ENCODE assay signal across 8 cellular contexts in genomic region chr17:41771389-41772206, GRCh38. TPM values are rescaled to one million over a fixed set of nuclear protein-coding genes. Genes with fewer than 3 reads are reported as not detected.
DNase-seq lines count a peak whose midpoint lies in the region; ATAC-seq and TF ChIP-seq lines count a peak whose summit lies in the region.
"Had no signal": no experiment of that assay in that cellular context is flagged by ENCODE, and none has a peak within 500 bp of the region (broad histone marks: within the 10 kb centered on the region; RNA-seq: fewer than 3 reads in every experiment).

No MANE protein-coding gene starts in this region.

- H3K36me3 ChIP-seq in lung (ENCODE audit: control insufficient read depth in 2 of 2, insufficient read depth in 2 of 2, low read length in 2 of 2): peaks cover 7 to 46% of the 10 kb centered on the region in 2 donors

- no peak for TF ChIP-seq CTCF in LNCaP clone FGC (IDR thresholded peaks at IDR 0.05; ENCODE audit: control insufficient read depth, extremely low read depth, insufficient read depth)
- no peak for TF ChIP-seq CTCF in lung (IDR thresholded peaks at IDR 0.05; ENCODE audit: control extremely low read depth, extremely low read depth)

- H3K4me3 ChIP-seq in LNCaP clone FGC (ENCODE audit: low read depth, low read length) (peak overlapping the region; percentile 30), lung (no peak overlapping the region)
- H3K4me3 ChIP-seq: coronary artery had no signal

- no peak for ATAC-seq in lung (ENCODE audit: insufficient read depth, low FRiP score)
- ATAC-seq in HG02840 (IDR thresholded peaks at IDR 0.05; ENCODE audit: low FRiP score, unreplicated experiment): no peak

- DNase-seq in LNCaP clone FGC (ENCODE audit: low read depth): no peak
- no peak for DNase-seq in lung (ENCODE audit: low spot score)
- no peak for DNase-seq in A172 (ENCODE audit: low spot score)
- DNase-seq: activated CD8-positive, alpha-beta memory T cell treated with anti-CD3 and anti-CD28 coated beads, Interleukin-2, amount 50 U/mL, for 4 hours; NCI-H1436 treated with DMSO at 0.1 percent for 48 hours; stimulated activated CD4-positive, alpha-beta T cell treated with anti-CD3 and anti-CD28 coated beads, Interleukin-12 subunit alpha, Interleukin-12 subunit beta, amount 100 ng/mL, for 4 hours had no signal

- H3K27ac ChIP-seq in lung (ENCODE audit: low read depth in 1 of 2, low read length in 1 of 2): peak overlapping the region; percentile 33 to 46
- H3K27ac ChIP-seq: coronary artery had no signal

- H3K4me1 ChIP-seq in lung (ENCODE audit: control insufficient read depth in 2 of 2, insufficient read depth in 2 of 2, low read length in 2 of 2): peaks cover 10 to 25% of the 10 kb centered on the region in 2 donors

- WGBS in lung, 2 donors: 79 to 80% methylated on average over 17 of the region's 17 CpGs

- H3K9me3 ChIP-seq in lung (ENCODE audit: control insufficient read depth in 2 of 2, insufficient read depth in 1 of 2, low read length in 1 of 2): no peaks in the 10 kb centered on the region

- H3K27me3 ChIP-seq in lung (ENCODE audit: control insufficient read depth, insufficient read depth): no peaks in the 10 kb centered on the region

RNA-seq across cellular contexts. Expression of gene JUP, which starts 14.9 kb away (rescaled TPM):
- 100 to 1,000 TPM; 118 to 150 TPM for total RNA-seq in lung
- 10 to 100 TPM; 60.9 to 83.6 TPM for polyA plus RNA-seq in lung
- 64.6 and 78.6 TPM in 2 replicates for total RNA-seq in A172 (2014; rRNA removed; shearing (Covaris generic))

RNA-seq across cellular contexts. Expression of gene HAP1, which starts 37.2 kb away (rescaled TPM):
- under 1 TPM; 0.21 to 0.26 TPM for total RNA-seq in lung
- polyA plus RNA-seq in lung: under 1 TPM; 0.07 to 0.57 TPM
- total RNA-seq in A172 (2014; rRNA removed; shearing (Covaris generic)): 0.14 and 0.43 TPM in 2 replicates

RNA-seq across cellular contexts. Expression of gene P3H4, which starts 40.2 kb away (rescaled TPM):
- 10 to 100 TPM; 12.3 to 13.2 TPM for total RNA-seq in lung
- polyA plus RNA-seq in lung: 1 to 10 TPM; 6.8 to 9.6 TPM
- total RNA-seq in A172 (2014; rRNA removed; shearing (Covaris generic)): 66.5 and 71.6 TPM in 2 replicates

RNA-seq across cellular contexts. Expression of gene FKBP10, which starts 41.2 kb away (rescaled TPM):
- 10 to 100 TPM; 53.2 to 64.4 TPM for total RNA-seq in lung
- polyA plus RNA-seq in lung: 10 to 100 TPM; 32.6 to 43.3 TPM
- 131 and 139 TPM in 2 replicates for total RNA-seq in A172 (2014; rRNA removed; shearing (Covaris generic))

RNA-seq across cellular contexts. Expression of gene GAST, which starts 59.5 kb away (rescaled TPM):
- not detected for total RNA-seq in lung
- polyA plus RNA-seq in lung: not detected
- total RNA-seq in A172 (2014; rRNA removed; shearing (Covaris generic)): not detected in 2 replicates
